10 cellular contexts compared by ENCODE assay signal in the genomic region with DNA sequence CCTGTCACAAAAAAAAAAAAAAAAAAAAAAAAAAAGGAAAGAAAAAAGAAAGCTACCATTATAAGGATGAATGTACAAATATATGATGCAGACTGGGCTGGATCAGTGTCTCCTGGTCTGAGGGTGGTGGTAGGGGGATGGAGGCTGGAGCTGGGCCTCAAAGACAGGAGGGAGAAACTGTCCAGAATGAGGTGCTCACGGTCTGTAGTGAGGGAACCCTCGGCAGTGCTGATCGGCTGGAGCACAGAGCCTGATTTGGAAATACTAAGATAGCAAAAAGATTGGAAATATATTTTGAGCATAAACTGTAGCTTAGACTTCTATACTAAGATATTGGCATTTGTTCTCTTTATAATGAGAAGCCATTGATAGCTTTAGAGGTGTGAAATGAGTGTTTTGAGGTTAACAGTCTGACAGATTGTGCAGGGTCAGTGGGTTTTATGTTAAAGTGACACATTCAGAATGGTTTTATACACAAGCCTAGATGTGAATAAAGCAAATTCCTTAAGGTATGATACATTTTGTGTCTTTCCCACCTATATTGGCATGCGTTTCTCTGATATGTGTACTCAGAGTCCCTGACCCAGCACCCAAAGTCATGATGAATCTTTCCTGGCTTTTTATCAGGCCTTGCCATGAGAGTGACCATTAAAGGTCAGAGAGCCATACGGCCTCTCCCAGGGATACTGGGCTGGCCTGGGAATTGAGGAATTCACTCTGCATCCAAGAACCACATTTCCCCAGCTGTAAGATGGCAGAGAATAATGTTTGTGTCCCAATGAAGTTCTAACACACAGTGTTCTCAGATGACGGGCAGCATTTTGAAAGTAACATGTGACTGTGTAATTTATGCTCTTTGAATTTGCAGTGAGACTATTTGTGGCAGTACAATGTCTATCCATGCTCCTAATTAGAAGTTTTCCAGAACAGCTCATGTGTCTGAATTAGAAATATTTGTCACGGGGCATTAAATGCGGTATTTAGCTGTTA. TPM values are rescaled to one million over a fixed set of nuclear protein-coding genes. Genes with fewer than 3 reads are reported as not detected.
DNase-seq lines count a peak whose midpoint lies in the region; TF ChIP-seq lines count a peak whose summit lies in the region.
"Had no signal": no experiment of that assay in that cellular context is flagged by ENCODE, and none has a peak within 500 bp of the region (broad histone marks: within the 10 kb centered on the region; RNA-seq: fewer than 3 reads in every experiment).

No MANE protein-coding gene starts in this region.

- no peaks in the 10 kb centered on the region for H3K4me1 Mint-ChIP-seq in endothelial cell (ENCODE audit: unreplicated experiment)

- DNase-seq in MG63, result peak; percentile 38
- no peak for DNase-seq in esophagus muscularis mucosa (ENCODE audit: extremely low spot score)
- peak; percentile 16 for DNase-seq in middle frontal gyrus (ENCODE audit: extremely low spot score, low spot score)
- DNase-seq in tibial nerve (ENCODE audit: low spot score in 2 of 2), result peak in 1 of 2 donors; percentile 9
- no peak for DNase-seq in 8988T
- DNase-seq in endothelial cell (ENCODE audit: low spot score), result no peak
- no peak for DNase-seq in activated CD4-positive, CD25-positive, alpha-beta regulatory T cell treated with anti-CD3 and anti-CD28 coated beads, Interleukin-2, amount 50 U/mL, for 72 hours
- no peak for DNase-seq in smooth muscle cell (lab: John Stamatoyannopoulos, UW; ENCODE audit: unreplicated experiment)
- DNase-seq: cortex of kidney, NCI-H69 had no signal

- no peaks in the 10 kb centered on the region for H4K20me1 ChIP-seq in smooth muscle cell (ENCODE audit: low read depth)

- H3K27me3 ChIP-seq in MG63 (no peaks in the 10 kb centered on the region), esophagus muscularis mucosa (no peaks in the 10 kb centered on the region), tibial nerve (no peaks in the 10 kb centered on the region), smooth muscle cell (ENCODE audit: low read depth) (no peaks in the 10 kb centered on the region)

- H3K4me3 ChIP-seq in MG63 (no peak overlapping the region), esophagus muscularis mucosa (no peak overlapping the region), tibial nerve (no peak overlapping the region), smooth muscle cell (no peak overlapping the region)

- TF ChIP-seq POLR2A in esophagus muscularis mucosa (IDR thresholded peaks at IDR 0.05; ENCODE audit: low read depth), result no peak
- no peak for TF ChIP-seq POLR2A in tibial nerve (IDR thresholded peaks at IDR 0.05)

- no peak overlapping the region for H2AFZ ChIP-seq in smooth muscle cell (ENCODE audit: low read depth)

- no peaks in the 10 kb centered on the region for H3F3A ChIP-seq in smooth muscle cell (ENCODE audit: low read depth)

- no peaks in the 10 kb centered on the region for H3K79me2 ChIP-seq in smooth muscle cell (ENCODE audit: low read depth)

- TF ChIP-seq EP300 in esophagus muscularis mucosa (IDR thresholded peaks at IDR 0.05) (no peak), tibial nerve (IDR thresholded peaks at IDR 0.05) (peak; percentile 63 to 81)

- H3K4me2 ChIP-seq in smooth muscle cell, result no peak overlapping the region

- no peaks in the 10 kb centered on the region for H3K9me3 Mint-ChIP-seq in endothelial cell (ENCODE audit: unreplicated experiment)

- no peaks in the 10 kb centered on the region for H3K36me3 Mint-ChIP-seq in endothelial cell (ENCODE audit: low read depth, unreplicated experiment)

- H3K36me3 ChIP-seq in MG63, result no peaks in the 10 kb centered on the region
- no peaks in the 10 kb centered on the region for H3K36me3 ChIP-seq in esophagus muscularis mucosa
- no peaks in the 10 kb centered on the region for H3K36me3 ChIP-seq in tibial nerve
- no peaks in the 10 kb centered on the region for H3K36me3 ChIP-seq in smooth muscle cell (ENCODE audit: low read depth)

- no peak overlapping the region for H3K27ac Mint-ChIP-seq in endothelial cell (ENCODE audit: unreplicated experiment)

- no peaks in the 10 kb centered on the region for H3K9me3 ChIP-seq in MG63
- no peaks in the 10 kb centered on the region for H3K9me3 ChIP-seq in esophagus muscularis mucosa
- peaks cover 0 to 4% (median 0%) of the 10 kb centered on the region in 4 donors for H3K9me3 ChIP-seq in tibial nerve
- no peaks in the 10 kb centered on the region for H3K9me3 ChIP-seq in smooth muscle cell (replicated peaks; ENCODE audit: low read depth)

- H3K4me1 ChIP-seq in esophagus muscularis mucosa, result peaks cover 6 to 19% (median 17%) of the 10 kb centered on the region in 4 donors
- H3K4me1 ChIP-seq in tibial nerve, result peaks cover 0 to 15% (median 3%) of the 10 kb centered on the region in 4 donors
- no peaks in the 10 kb centered on the region for H3K4me1 ChIP-seq in smooth muscle cell (ENCODE audit: low read depth)

- no peak overlapping the region for H3K4me3 Mint-ChIP-seq in endothelial cell (ENCODE audit: unreplicated experiment)

- intact Hi-C loops in esophagus muscularis mucosa (cut with DNase I), result no loop called here

- H3K27ac ChIP-seq in esophagus muscularis mucosa (replicated peaks in 1 of 4), result peak overlapping the region; percentile 23 to 70 (median 64)
- peak overlapping the region; percentile 55 to 86 (median 68) for H3K27ac ChIP-seq in tibial nerve
- H3K27ac ChIP-seq in smooth muscle cell (ENCODE audit: low read depth), result no peak overlapping the region

- no peak overlapping the region for H3K9ac ChIP-seq in smooth muscle cell (ENCODE audit: low read depth)

- peaks cover 5% of the 10 kb centered on the region for H3K27me3 Mint-ChIP-seq in endothelial cell (ENCODE audit: unreplicated experiment)

- WGBS in esophagus muscularis mucosa, result 74% methylated on average over 8 of the region's 8 CpGs
- 60 to 64% methylated on average over 8 of the region's 8 CpGs for WGBS in tibial nerve, 2 donors
- WGBS in smooth muscle cell (ENCODE audit: low lambda C conversion rate), result 88% methylated on average over 8 of the region's 8 CpGs

- no peak for TF ChIP-seq CTCF in esophagus muscularis mucosa (IDR thresholded peaks at IDR 0.05)
- TF ChIP-seq CTCF in tibial nerve (IDR thresholded peaks at IDR 0.05), result no peak
- no peak for TF ChIP-seq CTCF in endothelial cell (IDR thresholded peaks at IDR 0.05; ENCODE audit: unreplicated experiment)
- TF ChIP-seq CTCF in smooth muscle cell (IDR thresholded peaks at IDR 0.05; ENCODE audit: borderline replicate concordance, insufficient read depth, poor library complexity, severe bottlenecking), result no peak

RNA-seq across cellular contexts. Expression of gene SLC3A1, which starts 7.7 kb away (rescaled TPM):
- not detected in 2 replicates for total RNA-seq in MG63 (2014; rRNA removed; shearing (Covaris generic); ENCODE audit: low replicate concordance)
- under 1 TPM in 1 of 4 donors, not detected in 3; 0.17 TPM for total RNA-seq in esophagus muscularis mucosa
- 1 to 10 TPM in 1 of 4 donors, under 1 TPM in 3; 0.21 to 1.8 (median 0.52) TPM for total RNA-seq in tibial nerve
- total RNA-seq in endothelial cell (ENCODE audit: unreplicated experiment), result not detected
- not detected in 2 replicates for total RNA-seq in smooth muscle cell
- polyA plus RNA-seq in smooth muscle cell, result 0.13 and 0.86 TPM in 2 replicates

Comparison
In these comparisons a context has a peak if more than half of its experiments do, and no peak if none do; other contexts are left out.
1. DNase-seq: peak in MG63 (single experiment) and middle frontal gyrus (single experiment); none in esophagus muscularis mucosa (single experiment), 8988T (single experiment), endothelial cell (single experiment), activated CD4-positive, CD25-positive, alpha-beta regulatory T cell treated with anti-CD3 and anti-CD28 coated beads, Interleukin-2, amount 50 U/mL, for 72 hours (single experiment) and smooth muscle cell (single experiment).